In the genomic region with DNA sequence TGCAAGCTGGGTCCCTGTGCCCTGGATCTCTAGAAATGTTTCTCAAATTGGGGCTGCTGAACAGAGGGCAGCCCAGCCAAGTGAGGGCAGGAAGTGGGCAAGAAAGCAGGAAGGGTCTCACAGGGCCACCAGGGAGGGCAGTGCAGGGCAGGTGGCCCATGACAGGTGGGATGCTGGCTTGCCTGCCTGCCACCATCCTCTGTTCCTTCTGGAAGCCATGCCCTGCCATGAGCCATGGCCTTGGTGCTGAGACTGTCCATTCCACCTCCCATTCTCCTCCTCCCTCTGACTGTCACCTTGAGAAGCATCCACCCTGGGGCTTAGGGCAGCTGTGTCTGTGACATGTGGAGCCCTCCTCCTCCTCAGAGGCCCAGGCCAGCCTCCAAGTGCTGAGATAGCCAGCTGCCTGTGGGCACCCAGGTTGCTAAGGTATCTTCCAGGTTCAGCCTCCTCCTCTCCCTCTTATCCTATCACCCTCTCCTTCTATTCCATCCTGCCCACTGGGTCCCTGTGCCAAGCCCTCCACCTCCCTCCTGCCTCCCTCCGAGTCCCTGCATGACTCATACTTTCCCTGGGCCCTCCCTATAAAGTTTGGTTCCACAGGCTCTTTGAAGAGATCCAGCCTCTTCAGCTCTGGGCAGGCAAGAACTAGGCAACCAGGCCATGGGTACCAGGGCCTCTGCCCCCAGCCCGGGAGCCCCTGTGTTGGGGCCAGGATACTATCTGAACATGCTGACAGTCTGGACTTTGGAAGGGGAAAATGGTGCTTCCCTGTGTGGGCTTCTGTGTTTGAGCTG, we compare ENCODE assay signal across 8 cellular contexts. TPM values are rescaled to one million over a fixed set of nuclear protein-coding genes. Genes with fewer than 3 reads are reported as not detected.
DNase-seq lines count a peak whose midpoint lies in the region; ATAC-seq and TF ChIP-seq lines count a peak whose summit lies in the region.

No MANE protein-coding gene starts in this region.

- peak overlapping the region; percentile 91 for H3K27ac ChIP-seq in cingulate gyrus (ENCODE audit: low read depth, low read length)

- peaks cover 12% of the 10 kb centered on the region for H3K27me3 Mint-ChIP-seq in type B pancreatic cell

- peak overlapping the region; percentile 75 for H3K27ac Mint-ChIP-seq in type B pancreatic cell

- H3K9me3 Mint-ChIP-seq in type B pancreatic cell = no peaks in the 10 kb centered on the region

- in situ Hi-C loops in G401 (cut with HindIII; ENCODE audit: low sequenced_read_pairs) = no loop called here

- DNase-seq in GM04503 (ENCODE audit: low read depth) (peak; percentile 61), SW480 (ENCODE audit: low spot score) (peak; percentile 79), mucosa of descending colon (peak; percentile 56 to 71 (median 62)), type B pancreatic cell (ENCODE audit: extremely low spot score, unreplicated experiment) (no peak), GDM1 (lab: John Stamatoyannopoulos, UW) (no peak), G401 (ENCODE audit: low spot score) (no peak)

- H3K36me3 Mint-ChIP-seq in type B pancreatic cell = no peaks in the 10 kb centered on the region

- H3K9me3 ChIP-seq in mucosa of descending colon = no peaks in the 10 kb centered on the region

- H3K4me3 ChIP-seq in mucosa of descending colon = no peak overlapping the region

- H3K4me1 ChIP-seq in mucosa of descending colon (ENCODE audit: low read depth) = peaks cover 53% of the 10 kb centered on the region

- intact Hi-C loops in mucosa of descending colon (cut with DNase I, micrococcal nuclease) = loop anchor here in 1 of 2 donors (10.0 kb wide), 1 partner anchor 47 kb away; no protein-coding TSS in a partner anchor

- peak; percentile 8 for ATAC-seq in mucosa of descending colon
- ATAC-seq in HG03097 (IDR thresholded peaks at IDR 0.05; ENCODE audit: low FRiP score, unreplicated experiment) = no peak

- TF ChIP-seq CTCF in mucosa of descending colon (IDR thresholded peaks at IDR 0.05) = no peak
- TF ChIP-seq CTCF in type B pancreatic cell (conservative IDR thresholded peaks at IDR 0.05) = no peak

- H3K4me3 Mint-ChIP-seq in type B pancreatic cell = peak overlapping the region; percentile 80

- H3K36me3 ChIP-seq in mucosa of descending colon (ENCODE audit: low read depth) = no peaks in the 10 kb centered on the region

- H3K4me1 Mint-ChIP-seq in type B pancreatic cell (ENCODE audit: unreplicated experiment) = peaks cover 16% of the 10 kb centered on the region

RNA-seq across cellular contexts. Expression of a gene that starts 1.3 kb away (rescaled TPM):
- total RNA-seq in mucosa of descending colon (10 to 100 TPM; 48.1 to 71.0 (median 60.7) TPM), type B pancreatic cell (ENCODE audit: low replicate concordance) (47.0 and 82.1 TPM in 2 replicates)
- total RNA-seq in G401 (2014; rRNA removed; shearing (Covaris generic)) = 1.2 and 1.5 TPM in 2 replicates

RNA-seq across cellular contexts. Expression of a gene that starts 52.4 kb away (rescaled TPM):
- total RNA-seq in mucosa of descending colon = under 1 TPM in 1 of 3 donors, not detected in 2; 0.10 TPM
- 0.31 TPM in 1 of 2 replicates, not detected in the other for total RNA-seq in type B pancreatic cell (ENCODE audit: low replicate concordance)
- total RNA-seq in G401 (2014; rRNA removed; shearing (Covaris generic)) = not detected in 2 replicates

Comparison
In these comparisons a context has a peak if more than half of its experiments do, and no peak if none do; other contexts are left out.
1. DNase-seq: peak in GM04503 (single experiment), SW480 (single experiment) and mucosa of descending colon (3 of 3); none in type B pancreatic cell (single experiment), GDM1 (single experiment) and G401 (single experiment).
2. RNA of a gene that starts 1.3 kb away (total RNA-seq): 48.1 to 71.0 TPM in mucosa of descending colon and 47.0 to 82.1 TPM in type B pancreatic cell; 1.2 to 1.5 TPM in G401; every median in the first group is over 10 times any median in the second.